Comparison of ENCODE assay signal across 9 cellular contexts in genomic region chr5:128537999-128538248, GRCh38. TPM values are rescaled to one million over a fixed set of nuclear protein-coding genes. Genes with fewer than 3 reads are reported as not detected.
DNase-seq lines count a peak whose midpoint lies in the region; ATAC-seq and TF ChIP-seq lines count a peak whose summit lies in the region.
"Had no signal": no experiment of that assay in that cellular context is flagged by ENCODE, and none has a peak within 500 bp of the region (broad histone marks: within the 10 kb centered on the region; RNA-seq: fewer than 3 reads in every experiment).

FBN2 (minus strand) TSS chr5:128538245; CDS start chr5:128537603, 642 bp downstream.

- intact Hi-C loops in spleen (cut with DNase I; ENCODE audit: low total_unique reads), result no loop called here

- no peak for DNase-seq in GM23248
- DNase-seq in astrocyte of the spinal cord (ENCODE audit: low read depth, low spot score), result no peak
- peak; percentile 80 for DNase-seq in spleen
- DNase-seq in cortex of kidney (lab: John Stamatoyannopoulos, UW), result no peak
- no peak for DNase-seq in CD8-positive, alpha-beta memory T cell
- DNase-seq in AG20443 (ENCODE audit: low spot score), result no peak

- no peak within 1 kb of the TSS for H3K4me3 Mint-ChIP-seq in CD8-positive, alpha-beta memory T cell

- H3K4me1 Mint-ChIP-seq in CD8-positive, alpha-beta memory T cell, result no peaks in the 10 kb centered on the region

- H4K20me1 ChIP-seq in GM23248 (ENCODE audit: insufficient read depth), result no peaks in the 10 kb centered on the region

- WGBS in GM23248 (ENCODE audit: low coverage in 1 of 2, low lambda C conversion rate in 2 of 2, missing lambda C conversion rate in 2 of 2), 2 experiments, result 3% methylated on average over 20 to 26 of the region's 26 CpGs
- WGBS in spleen, 5 donors, result 0 to 4% (median 3%) methylated on average over 22 to 26 of the region's 26 CpGs

- peaks cover 0 to 9% (median 5%) of the 10 kb centered on the region in 5 donors for H3K9me3 Mint-ChIP-seq in CD8-positive, alpha-beta memory T cell

- peaks cover 12% of the 10 kb centered on the region; the same call in 1 of the 2 replicates for H3K79me2 ChIP-seq in GM23248 (ENCODE audit: insufficient read depth)

- 0 out of 2 replicates have a peak within 1 kb of the TSS, but pooled peaks have one; percentile 1 for H3K27ac ChIP-seq in GM23248
- no peak within 1 kb of the TSS for H3K27ac ChIP-seq in iPS-20b (ENCODE audit: low read length)
- peak within 1 kb of the TSS in 3 of 8 donors; percentile 27 to 79 (median 68) for H3K27ac ChIP-seq in spleen
- no peak within 1 kb of the TSS for H3K27ac ChIP-seq in CD8-positive, alpha-beta memory T cell (ENCODE audit: low read depth, low read length)

- H3K36me3 Mint-ChIP-seq in CD8-positive, alpha-beta memory T cell, result no peaks in the 10 kb centered on the region

- no peak within 1 kb of the TSS for H3K27ac Mint-ChIP-seq in CD8-positive, alpha-beta memory T cell

- in situ Hi-C loops in GM23248 (cut with MboI), result no loop called here
- in situ Hi-C loops in astrocyte of the spinal cord (cut with HindIII; ENCODE audit: low sequenced_read_pairs), result no loop called here

- POLR2A ChIA-PET in CD8-positive, alpha-beta memory T cell (lab: Charles Lee), result no interaction called here

- peak within 1 kb of the TSS; percentile 84 for H2AFZ ChIP-seq in GM23248

- H3K36me3 ChIP-seq in GM23248 (ENCODE audit: low read depth), result no peaks in the 10 kb centered on the region; the same call in 1 of the 2 replicates
- no peaks in the 10 kb centered on the region for H3K36me3 ChIP-seq in iPS-20b (ENCODE audit: insufficient read depth, low read depth, low read length)
- H3K36me3 ChIP-seq in spleen, result no peaks in the 10 kb centered on the region
- H3K36me3 ChIP-seq in CD8-positive, alpha-beta memory T cell (ENCODE audit: insufficient read depth, low read length), result no peaks in the 10 kb centered on the region

- H3K4me3 ChIP-seq in GM23248 (peak within 1 kb of the TSS; percentile 82), astrocyte of the spinal cord (ENCODE audit: low read depth, low read length) (peak within 1 kb of the TSS; percentile 73), iPS-20b (ENCODE audit: low read length) (peak within 1 kb of the TSS; percentile 62), spleen (peak within 1 kb of the TSS; percentile 27 to 68 (median 47))
- no peak within 1 kb of the TSS for H3K4me3 ChIP-seq in CD8-positive, alpha-beta memory T cell (ENCODE audit: low read length)

- CTCF ChIA-PET in CD8-positive, alpha-beta memory T cell (lab: Charles Lee), result no interaction called here

- H3K4me2 ChIP-seq in GM23248 (ENCODE audit: unreplicated experiment), result peak within 1 kb of the TSS; percentile 83

- peak within 1 kb of the TSS; percentile 64 for H3K9ac ChIP-seq in GM23248
- peak within 1 kb of the TSS; percentile 68; the same call in 1 of the 2 replicates for H3K9ac ChIP-seq in iPS-20b (ENCODE audit: low read depth, low read length)

- no peaks in the 10 kb centered on the region for H3K9me2 ChIP-seq in GM23248 (ENCODE audit: insufficient read depth)

- TF ChIP-seq POLR2A in spleen (IDR thresholded peaks at IDR 0.05), result no peak

- peaks cover 9 to 24% of the 10 kb centered on the region in 2 donors for H3K27me3 Mint-ChIP-seq in CD8-positive, alpha-beta memory T cell

- H3K27me3 ChIP-seq in GM23248 (replicated peaks; ENCODE audit: insufficient read depth), result 0 out of 2 replicates have a peak, but pooled peaks cover 4% of the 10 kb centered on the region
- peaks cover 53% of the 10 kb centered on the region for H3K27me3 ChIP-seq in iPS-20b (ENCODE audit: insufficient read depth, low read length)
- peaks cover 0 to 55% (median 38%) of the 10 kb centered on the region in 7 donors for H3K27me3 ChIP-seq in spleen (replicated peaks in 1 of 7)
- peaks cover 5% of the 10 kb centered on the region for H3K27me3 ChIP-seq in CD8-positive, alpha-beta memory T cell (ENCODE audit: insufficient read depth, low read length, poor library complexity, severe bottlenecking)

- no peak for TF ChIP-seq CTCF in astrocyte of the spinal cord (IDR thresholded peaks at IDR 0.05; ENCODE audit: low read depth, low read length)
- TF ChIP-seq CTCF in spleen (IDR thresholded peaks at IDR 0.05 in 8 of 11, conservative IDR thresholded peaks at IDR 0.05 in 3 of 11), result no peak

- H3F3A ChIP-seq in GM23248 (ENCODE audit: insufficient read depth), result 0 out of 2 replicates have a peak, but pooled peaks cover 7% of the 10 kb centered on the region

- no peaks in the 10 kb centered on the region for H3K9me3 ChIP-seq in GM23248 (ENCODE audit: low read depth)
- H3K9me3 ChIP-seq in iPS-20b (ENCODE audit: insufficient read depth, low read depth, low read length), result no peaks in the 10 kb centered on the region
- no peaks in the 10 kb centered on the region for H3K9me3 ChIP-seq in spleen
- no peaks in the 10 kb centered on the region for H3K9me3 ChIP-seq in CD8-positive, alpha-beta memory T cell (ENCODE audit: low read length)

- no peak for ATAC-seq in HG03196 (IDR thresholded peaks at IDR 0.05; ENCODE audit: unreplicated experiment)

- peaks cover 3% of the 10 kb centered on the region; the same call in 1 of the 2 replicates for H3K4me1 ChIP-seq in GM23248 (ENCODE audit: insufficient read depth)
- peaks cover 4% of the 10 kb centered on the region; the same call in 1 of the 2 replicates for H3K4me1 ChIP-seq in iPS-20b (ENCODE audit: insufficient read depth, low read length)
- H3K4me1 ChIP-seq in spleen, result peaks cover 0 to 32% (median 20%) of the 10 kb centered on the region in 6 donors
- H3K4me1 ChIP-seq in CD8-positive, alpha-beta memory T cell (ENCODE audit: insufficient read depth, low read length), result no peaks in the 10 kb centered on the region

RNA-seq across cellular contexts. Expression of gene FBN2, which starts in this region (rescaled TPM):
- total RNA-seq in GM23248 (2014; rRNA removed; shearing (Covaris generic)), result 63.2 and 70.8 TPM in 2 replicates
- 15.2 and 15.7 TPM in 2 replicates for polyA plus RNA-seq in GM23248 (2016; fragmentation: Nextera tagmentation; extraction: Ambion mirVana)
- 1 to 10 TPM; 2.1 to 7.6 (median 3.6) TPM for total RNA-seq in spleen
- under 1 TPM; 0.21 to 0.26 (median 0.24) TPM for polyA plus RNA-seq in spleen
- total RNA-seq in CD8-positive, alpha-beta memory T cell, result under 1 TPM; 0.09 to 0.20 TPM
- not detected for polyA plus RNA-seq in CD8-positive, alpha-beta memory T cell
- total RNA-seq: T-helper 2 cell treated with Interferon-gamma antibody and Interleukin-4, amounts not matched to agents 100 ng/mL and 5 ng/mL, for 36 hours had no signal

Comparison
In these comparisons a context has a peak if more than half of its experiments do, and no peak if none do; other contexts are left out.
1. RNA of gene FBN2 (polyA plus RNA-seq): 15.2 to 15.7 TPM in GM23248; 0.21 to 0.26 TPM in spleen and not detected in CD8-positive, alpha-beta memory T cell (single experiment); every median in the first group is over 10 times any median in the second.